Comparison of ENCODE assay signal across 8 cellular contexts in genomic region chr11:73779084-73779902, GRCh38. TPM values are rescaled to one million over a fixed set of nuclear protein-coding genes. Genes with fewer than 3 reads are reported as not detected.
DNase-seq lines count a peak whose midpoint lies in the region; ATAC-seq and TF ChIP-seq lines count a peak whose summit lies in the region.

No MANE protein-coding gene starts in this region.

- peaks cover 2% of the 10 kb centered on the region for H3K36me3 Mint-ChIP-seq in T-helper 17 cell (ENCODE audit: low read depth)

- peak overlapping the region; percentile 89 for H3K27ac Mint-ChIP-seq in T-helper 17 cell

- no peaks in the 10 kb centered on the region for H3K27me3 ChIP-seq in prostate gland (replicated peaks; ENCODE audit: insufficient read depth)

- H3K4me3 ChIP-seq in prostate gland (peak overlapping the region; percentile 41 to 49), urinary bladder (ENCODE audit: low read depth, low read length) (peak overlapping the region; percentile 50)

- no peaks in the 10 kb centered on the region for H3K27me3 Mint-ChIP-seq in T-helper 17 cell

- ATAC-seq in GM18499 (IDR thresholded peaks at IDR 0.05; ENCODE audit: insufficient read depth, unreplicated experiment) = peak; percentile 81
- peak; percentile 98 for ATAC-seq in HG02938 (IDR thresholded peaks at IDR 0.05; ENCODE audit: unreplicated experiment)
- peak; percentile 97 for ATAC-seq in T-helper 17 cell
- ATAC-seq in left ventricle myocardium superior = peak; percentile 100

- intact Hi-C loops in left ventricle myocardium superior (cut with micrococcal nuclease) (no loop called here), prostate gland (cut with DNase I) (loop anchor here (2.0 kb wide), 1 partner anchor 18 kb away; the partner anchor contains the start of gene RAB6A)

- TF ChIP-seq CTCF in prostate gland (IDR thresholded peaks at IDR 0.05) = peak in 2 of 4 experiments; percentile 19 to 26

- peak overlapping the region; percentile 86 for H3K4me3 Mint-ChIP-seq in T-helper 17 cell

- H3K36me3 ChIP-seq in prostate gland = no peaks in the 10 kb centered on the region
- H3K36me3 ChIP-seq in urinary bladder (ENCODE audit: insufficient read depth) = no peaks in the 10 kb centered on the region

- H3K4me1 ChIP-seq in prostate gland (replicated peaks) = no peaks in the 10 kb centered on the region
- no peaks in the 10 kb centered on the region for H3K4me1 ChIP-seq in urinary bladder (ENCODE audit: insufficient read depth)

- H3K27ac ChIP-seq in angular gyrus (ENCODE audit: low read depth, low read length) = peak overlapping the region; percentile 95
- peak overlapping the region; percentile 94 to 96 for H3K27ac ChIP-seq in prostate gland
- peak overlapping the region; percentile 95 for H3K27ac ChIP-seq in urinary bladder (ENCODE audit: low read depth)

- TF ChIP-seq POLR2A in prostate gland (IDR thresholded peaks at IDR 0.05) = peak; percentile 67

- peaks cover 7% of the 10 kb centered on the region for H3K4me1 Mint-ChIP-seq in T-helper 17 cell

- WGBS in prostate gland = under 1% methylated on average over 29 of the region's 30 CpGs
- under 1% methylated on average over 30 of the region's 30 CpGs for WGBS in urinary bladder

- DNase-seq in NCI-H1694 treated with DMSO at 0.1 percent for 48 hours (lab: John Stamatoyannopoulos, UW) (peak; percentile 97), T-helper 17 cell (peak; percentile 94 to 95 (median 95)), left ventricle myocardium superior (peak; percentile 99), prostate gland (ENCODE audit: low spot score) (peak; percentile 98)

- H3K9me3 ChIP-seq in T-helper 17 cell (ENCODE audit: control insufficient read depth, low read length, poor library complexity, severe bottlenecking) = no peaks in the 10 kb centered on the region
- H3K9me3 ChIP-seq in prostate gland = no peaks in the 10 kb centered on the region

RNA-seq across cellular contexts. Expression of gene MRPL48, which starts 8.4 kb away (rescaled TPM):
- total RNA-seq in T-helper 17 cell = 10 to 100 TPM; 14.8 to 23.7 TPM
- total RNA-seq in left ventricle myocardium superior = 44.7 TPM
- total RNA-seq in prostate gland = 10 to 100 TPM; 11.1 to 33.0 TPM
- total RNA-seq in urinary bladder = 33.2 TPM
- 22.3 TPM for polyA plus RNA-seq in urinary bladder

RNA-seq across cellular contexts. Expression of gene RAB6A, which starts 18.4 kb away (rescaled TPM):
- total RNA-seq in T-helper 17 cell = 10 to 100 TPM; 63.8 to 70.3 TPM
- 96.3 TPM for total RNA-seq in left ventricle myocardium superior
- total RNA-seq in prostate gland = 100 to 1,000 TPM; 152 to 200 TPM
- 106 TPM for total RNA-seq in urinary bladder
- 96.0 TPM for polyA plus RNA-seq in urinary bladder

Comparison
In these comparisons a context has a peak if more than half of its experiments do, and no peak if none do; other contexts are left out.
1. Peak in every context shown above with its lines: DNase-seq, ATAC-seq, H3K4me3 ChIP-seq and H3K27ac ChIP-seq.